8 cellular contexts compared by ENCODE assay signal in genomic region chr10:103911021-103911459, GRCh38. TPM values are rescaled to one million over a fixed set of nuclear protein-coding genes. Genes with fewer than 3 reads are reported as not detected.
DNase-seq lines count a peak whose midpoint lies in the region; ATAC-seq, FAIRE-seq and TF ChIP-seq lines count a peak whose summit lies in the region.

No MANE protein-coding gene starts in this region.

- H3K4me1 ChIP-seq in A549 (peaks cover 46% of the 10 kb centered on the region), keratinocyte (ENCODE audit: control insufficient read depth, extremely low read depth, insufficient read depth, low read length) (peaks cover 39% of the 10 kb centered on the region)

- no peak for TF ChIP-seq POLR2A in A549 (IDR thresholded peaks at IDR 0.05; ENCODE audit: low read length)

- H3K36me3 Mint-ChIP-seq in activated CD4-positive, alpha-beta T cell treated with anti-CD3 and anti-CD28 coated beads, Interleukin-2, amount 10 ng/mL, durations not matched to agents 7 days and 5 days (ENCODE audit: low read depth): peaks cover 65% of the 10 kb centered on the region

- peaks cover 74% of the 10 kb centered on the region for H3K4me1 Mint-ChIP-seq in activated CD4-positive, alpha-beta T cell treated with anti-CD3 and anti-CD28 coated beads, Interleukin-2, amount 10 ng/mL, durations not matched to agents 7 days and 5 days

- H3K4me2 ChIP-seq in A549 (peak overlapping the region; percentile 50), keratinocyte (ENCODE audit: control insufficient read depth, extremely low read depth, insufficient read depth, low read depth, low read length) (peak overlapping the region; percentile 59)

- WGBS in A549 (ENCODE audit: missing lambda C conversion rate): 93% methylated on average over 3 of the region's 3 CpGs

- no peaks in the 10 kb centered on the region for H3K27me3 ChIP-seq in keratinocyte (ENCODE audit: control insufficient read depth, extremely low read depth, insufficient read depth, low read length)

- H2AFZ ChIP-seq in keratinocyte (ENCODE audit: control insufficient read depth, low read length): no peak overlapping the region

- H3K9me3 ChIP-seq in A549: peaks cover 10% of the 10 kb centered on the region; the same call in 2 of the 3 replicates
- peaks cover 6% of the 10 kb centered on the region for H3K9me3 ChIP-seq in keratinocyte (ENCODE audit: control insufficient read depth, low read depth, low read length)

- peaks cover 18% of the 10 kb centered on the region for H3K79me2 ChIP-seq in keratinocyte (ENCODE audit: control insufficient read depth, insufficient read depth, low read length)

- peak overlapping the region; percentile 75 for H3K4me3 Mint-ChIP-seq in activated CD4-positive, alpha-beta T cell treated with anti-CD3 and anti-CD28 coated beads, Interleukin-2, amount 10 ng/mL, durations not matched to agents 7 days and 5 days

- CTCF ChIA-PET in A549 (lab: Yijun Ruan, JAX): interaction anchor here (1.0 to 1.4 kb wide), 2 partner anchors 25 to 442 kb away, joined by 3 read pairs; no protein-coding TSS in a partner anchor
- CTCF ChIA-PET in activated CD4-positive, alpha-beta T cell treated with anti-CD3 and anti-CD28 coated beads, Interleukin-2, amount 10 ng/mL, durations not matched to agents 7 days and 5 days (lab: Charles Lee): interaction anchor here (1.8 to 2.7 kb wide), 4 partner anchors 9 to 23 kb away, joined by 4 to 14 read pairs (median 6); no protein-coding TSS in a partner anchor

- TF ChIP-seq CTCF in A549 (IDR thresholded peaks at IDR 0.05): no peak
- TF ChIP-seq CTCF in keratinocyte (optimal IDR thresholded peaks at IDR 0.05 in 1 of 3, IDR thresholded peaks at IDR 0.05 in 1 of 3, conservative IDR thresholded peaks at IDR 0.05 in 1 of 3; ENCODE audit: extremely low read depth in 1 of 3, insufficient read depth in 2 of 3, low read length in 3 of 3): no peak

- H3K36me3 ChIP-seq in keratinocyte (ENCODE audit: control insufficient read depth in 2 of 2, extremely low read depth in 1 of 2, insufficient read depth in 2 of 2, low read length in 2 of 2): peaks cover 0 to 5% of the 10 kb centered on the region in 2 experiments

- peak overlapping the region; percentile 50 to 77 for H3K27ac ChIP-seq in A549
- H3K27ac ChIP-seq in keratinocyte (ENCODE audit: control insufficient read depth, insufficient read depth, low read length): no peak overlapping the region

- no peak for ATAC-seq in A549
- peak; percentile 33 for ATAC-seq in HG03196 (IDR thresholded peaks at IDR 0.05; ENCODE audit: unreplicated experiment)
- no peak for ATAC-seq in GM21526 (IDR thresholded peaks at IDR 0.05; ENCODE audit: low FRiP score, unreplicated experiment)

- in situ Hi-C loops in G401 (cut with HindIII; ENCODE audit: low sequenced_read_pairs): loop anchor here (10.0 kb wide), 1 partner anchor 114 kb away; no protein-coding TSS in a partner anchor

- no peaks in the 10 kb centered on the region for H3K9me1 ChIP-seq in keratinocyte (ENCODE audit: control insufficient read depth, extremely low read depth, insufficient read depth, low read length)

- DNase-seq in A549 (ENCODE audit: low read depth in 1 of 2, low spot score in 1 of 2): no peak
- DNase-seq in activated CD4-positive, alpha-beta T cell treated with anti-CD3 and anti-CD28 coated beads, Interleukin-2, amount 10 ng/mL, durations not matched to agents 7 days and 5 days: peak; percentile 77
- no peak for DNase-seq in keratinocyte (ENCODE audit: low read depth, low spot score)
- DNase-seq in HuH-7.5 (ENCODE audit: low spot score): no peak
- DNase-seq in G401 (ENCODE audit: low spot score): no peak
- DNase-seq in AG20443 (ENCODE audit: low spot score): no peak

- no peaks in the 10 kb centered on the region for H4K20me1 ChIP-seq in keratinocyte (ENCODE audit: control insufficient read depth, extremely low read depth, insufficient read depth, low read length)

- peaks cover 8% of the 10 kb centered on the region for H3K9me3 Mint-ChIP-seq in activated CD4-positive, alpha-beta T cell treated with anti-CD3 and anti-CD28 coated beads, Interleukin-2, amount 10 ng/mL, durations not matched to agents 7 days and 5 days

- FAIRE-seq in A549 (lab: Jason Lieb, UNC) (no peak), keratinocyte (lab: Jason Lieb, UNC) (no peak)

- no peak overlapping the region for H3K4me3 ChIP-seq in A549
- H3K4me3 ChIP-seq in keratinocyte (ENCODE audit: control insufficient read depth in 2 of 3, extremely low read depth in 1 of 3, insufficient read depth in 2 of 3, low read depth in 1 of 3, low read length in 3 of 3): no peak overlapping the region

- POLR2A ChIA-PET in A549 (lab: Yijun Ruan, JAX): no interaction called here
- POLR2A ChIA-PET in activated CD4-positive, alpha-beta T cell treated with anti-CD3 and anti-CD28 coated beads, Interleukin-2, amount 10 ng/mL, durations not matched to agents 7 days and 5 days (lab: Charles Lee): no interaction called here

- H3K27ac Mint-ChIP-seq in activated CD4-positive, alpha-beta T cell treated with anti-CD3 and anti-CD28 coated beads, Interleukin-2, amount 10 ng/mL, durations not matched to agents 7 days and 5 days: peak overlapping the region; percentile 98

- H3K27me3 Mint-ChIP-seq in activated CD4-positive, alpha-beta T cell treated with anti-CD3 and anti-CD28 coated beads, Interleukin-2, amount 10 ng/mL, durations not matched to agents 7 days and 5 days: no peaks in the 10 kb centered on the region

- H3K9ac ChIP-seq in keratinocyte (ENCODE audit: control insufficient read depth, extremely low read depth, insufficient read depth, low read length): no peak overlapping the region

- no peak for TF ChIP-seq RAD21 in A549 (conservative IDR thresholded peaks at IDR 0.05 in 1 of 2, IDR thresholded peaks at IDR 0.05 in 1 of 2)

- dilution Hi-C loops in keratinocyte (cut with MboI; ENCODE audit: extremely low pct_ligation_motif_present, low sequenced_read_pairs): no loop called here

- no peak for TF ChIP-seq EP300 in A549 (IDR thresholded peaks at IDR 0.05)

RNA-seq across cellular contexts. Expression of gene STN1, which starts 6.9 kb away (rescaled TPM):
- polyA plus RNA-seq in A549 (2011; rRNA removed): 34.5 and 35.5 TPM in 2 replicates
- 14.2 and 14.5 TPM in 2 replicates for polyA plus RNA-seq in A549 (2012; cell fraction: cytosol; rRNA removed)
- polyA plus RNA-seq in A549 (2012; cell fraction: nucleus; rRNA removed): 4.6 and 6.9 TPM in 2 replicates
- polyA plus RNA-seq in A549 (2017; fragmentation: RNase III; extraction: RNeasy Plus Mini Kit Qiagen cat#74134 plus additional on column Dnase treatment): 15.8 to 19.0 TPM (median 17.1 TPM) in 3 replicates
- 17.6 and 18.2 TPM in 2 replicates for polyA minus RNA-seq in A549 (2011; rRNA and poly(A)+ RNA removed)
- total RNA-seq in activated CD4-positive, alpha-beta T cell treated with anti-CD3 and anti-CD28 coated beads, Interleukin-2, amount 10 ng/mL, durations not matched to agents 7 days and 5 days: 10 to 100 TPM; 46.5 to 50.9 TPM
- 29.0 to 32.5 TPM (median 30.5 TPM) in 3 replicates for polyA plus RNA-seq in keratinocyte
- 16.5 TPM for polyA plus RNA-seq in keratinocyte (2011; ENCODE audit: low read depth)
- polyA plus RNA-seq in keratinocyte (2011; cell fraction: cytosol; rRNA removed): 38.0 and 49.4 TPM in 2 replicates
- 20.2 and 22.2 TPM in 2 replicates for polyA plus RNA-seq in keratinocyte (2011; cell fraction: nucleus; rRNA removed)
- 23.7 and 24.4 TPM in 2 replicates for polyA plus RNA-seq in keratinocyte (2012; ENCODE audit: low replicate concordance)
- polyA minus RNA-seq in keratinocyte: 18.4 to 22.3 TPM (median 21.6 TPM) in 3 replicates
- 18.0 TPM for polyA minus RNA-seq in keratinocyte (2011; cell fraction: cytosol; rRNA and poly(A)+ RNA removed)
- polyA minus RNA-seq in keratinocyte (2011; cell fraction: nucleus; rRNA and poly(A)+ RNA removed): 6.2 and 12.6 TPM in 2 replicates
- total RNA-seq in G401 (2014; rRNA removed; shearing (Covaris generic)): 24.1 and 28.7 TPM in 2 replicates

RNA-seq across cellular contexts. Expression of gene SH3PXD2A, which starts 55.7 kb away (rescaled TPM):
- polyA plus RNA-seq in A549 (2011; rRNA removed) (3.9 and 6.2 TPM in 2 replicates), A549 (2017; fragmentation: RNase III; extraction: RNeasy Plus Mini Kit Qiagen cat#74134 plus additional on column Dnase treatment) (1.4 to 2.4 TPM (median 1.7 TPM) in 3 replicates), keratinocyte (31.0 to 56.6 TPM (median 33.9 TPM) in 3 replicates)
- 0.82 and 1.1 TPM in 2 replicates for polyA plus RNA-seq in A549 (2012; cell fraction: cytosol; rRNA removed)
- polyA plus RNA-seq in A549 (2012; cell fraction: nucleus; rRNA removed): 2.2 and 2.7 TPM in 2 replicates
- polyA minus RNA-seq in A549 (2011; rRNA and poly(A)+ RNA removed): 7.4 and 7.6 TPM in 2 replicates
- total RNA-seq in activated CD4-positive, alpha-beta T cell treated with anti-CD3 and anti-CD28 coated beads, Interleukin-2, amount 10 ng/mL, durations not matched to agents 7 days and 5 days: 10 to 100 TPM; 11.9 to 12.7 TPM
- 22.4 TPM for polyA plus RNA-seq in keratinocyte (2011; ENCODE audit: low read depth)
- 32.2 and 35.6 TPM in 2 replicates for polyA plus RNA-seq in keratinocyte (2011; cell fraction: cytosol; rRNA removed)
- polyA plus RNA-seq in keratinocyte (2011; cell fraction: nucleus; rRNA removed): 116 and 136 TPM in 2 replicates
- polyA plus RNA-seq in keratinocyte (2012; ENCODE audit: low replicate concordance): 46.1 and 73.7 TPM in 2 replicates
- 46.4 to 127 TPM (median 59.1 TPM) in 3 replicates for polyA minus RNA-seq in keratinocyte
- polyA minus RNA-seq in keratinocyte (2011; cell fraction: cytosol; rRNA and poly(A)+ RNA removed): 63.7 TPM
- 88.9 and 140 TPM in 2 replicates for polyA minus RNA-seq in keratinocyte (2011; cell fraction: nucleus; rRNA and poly(A)+ RNA removed)
- total RNA-seq in G401 (2014; rRNA removed; shearing (Covaris generic)): 11.0 and 19.1 TPM in 2 replicates

RNA-seq across cellular contexts. Expression of gene SLK, which starts 55.9 kb away (rescaled TPM):
- polyA plus RNA-seq in A549 (2011; rRNA removed) (26.7 and 29.2 TPM in 2 replicates), A549 (2017; fragmentation: RNase III; extraction: RNeasy Plus Mini Kit Qiagen cat#74134 plus additional on column Dnase treatment) (20.5 to 23.3 TPM (median 23.2 TPM) in 3 replicates), keratinocyte (21.3 to 36.7 TPM (median 21.7 TPM) in 3 replicates)
- 3.6 and 3.8 TPM in 2 replicates for polyA plus RNA-seq in A549 (2012; cell fraction: cytosol; rRNA removed)
- polyA plus RNA-seq in A549 (2012; cell fraction: nucleus; rRNA removed): 2.3 and 3.4 TPM in 2 replicates
- 9.6 and 11.4 TPM in 2 replicates for polyA minus RNA-seq in A549 (2011; rRNA and poly(A)+ RNA removed)
- total RNA-seq in activated CD4-positive, alpha-beta T cell treated with anti-CD3 and anti-CD28 coated beads, Interleukin-2, amount 10 ng/mL, durations not matched to agents 7 days and 5 days: 10 to 100 TPM; 31.5 to 32.4 TPM
- 178 TPM for polyA plus RNA-seq in keratinocyte (2011; ENCODE audit: low read depth)
- 15.1 and 26.3 TPM in 2 replicates for polyA plus RNA-seq in keratinocyte (2011; cell fraction: cytosol; rRNA removed)
- polyA plus RNA-seq in keratinocyte (2011; cell fraction: nucleus; rRNA removed): 30.1 and 47.4 TPM in 2 replicates
- 43.0 and 47.2 TPM in 2 replicates for polyA plus RNA-seq in keratinocyte (2012; ENCODE audit: low replicate concordance)
- 7.7 to 42.1 TPM (median 14.2 TPM) in 3 replicates for polyA minus RNA-seq in keratinocyte
- polyA minus RNA-seq in keratinocyte (2011; cell fraction: cytosol; rRNA and poly(A)+ RNA removed): 23.4 TPM
- polyA minus RNA-seq in keratinocyte (2011; cell fraction: nucleus; rRNA and poly(A)+ RNA removed): 27.4 and 57.8 TPM in 2 replicates
- total RNA-seq in G401 (2014; rRNA removed; shearing (Covaris generic)): 33.2 and 38.0 TPM in 2 replicates
